In the genomic region with DNA sequence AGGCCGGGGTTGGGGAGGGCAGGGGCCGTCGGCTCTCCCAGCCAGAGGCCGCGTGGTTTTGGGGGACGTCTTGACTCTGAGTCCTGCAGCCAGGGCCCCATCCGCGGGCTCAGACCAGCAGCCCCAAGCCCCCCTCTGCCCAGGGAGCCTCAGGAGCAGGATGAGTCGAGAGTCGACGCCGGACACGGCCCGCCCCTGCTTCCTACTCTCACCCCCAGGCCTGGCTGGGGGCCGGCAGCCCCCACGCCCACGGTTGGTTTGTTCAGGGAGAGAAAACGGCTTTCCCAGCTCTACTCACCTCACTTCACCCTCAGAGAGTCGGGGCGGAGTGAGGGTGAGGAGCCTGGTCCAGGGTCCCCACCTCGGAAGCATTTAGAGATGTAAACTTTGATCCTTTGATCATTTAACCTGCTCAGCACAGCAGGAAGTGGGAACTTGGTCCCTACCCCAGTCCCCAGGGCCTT, we compare ENCODE assay signal across 10 cellular contexts. TPM values are rescaled to one million over a fixed set of nuclear protein-coding genes. Genes with fewer than 3 reads are reported as not detected.
DNase-seq lines count a peak whose midpoint lies in the region; ATAC-seq, FAIRE-seq and TF ChIP-seq lines count a peak whose summit lies in the region.
"Had no signal": no experiment of that assay in that cellular context is flagged by ENCODE, and none has a peak within 500 bp of the region (broad histone marks: within the 10 kb centered on the region; RNA-seq: fewer than 3 reads in every experiment).

No MANE protein-coding gene starts in this region.

- peaks cover 0 to 37% (median 8%) of the 10 kb centered on the region in 11 experiments; a peak in 13 of 22 replicates for H4K20me1 ChIP-seq in BLaER1 treated with 17β-estradiol and CSF1 and Interleukin-3, amounts not matched to agents 10 nM and 100 nM
- peaks cover 0 to 4% of the 10 kb centered on the region in 2 experiments for H4K20me1 ChIP-seq in H1 (replicated peaks in 1 of 2; ENCODE audit: control insufficient read depth in 1 of 2, insufficient read depth in 2 of 2, low read length in 2 of 2)

- H3K36me3 Mint-ChIP-seq in IgD-negative memory B cell: no peaks in the 10 kb centered on the region

- no peak overlapping the region for H3K18ac ChIP-seq in H1 (ENCODE audit: extremely low read depth, low read length)
- peak overlapping the region; percentile 93 for H3K18ac ChIP-seq in neuronal stem cell (ENCODE audit: low read length)

- 43% methylated on average over 13 of the region's 21 CpGs; no CpG with 5 or more reads in 1 of the 2 experiments for WGBS in H1 (ENCODE audit: extremely low coverage in 1 of 2, insufficient coverage in 1 of 2, insufficient read length in 1 of 2, insufficient replicate concordance in 2 of 2, low coverage in 1 of 2, low lambda C conversion rate in 2 of 2, missing lambda C conversion rate in 1 of 2), 2 experiments
- no CpG with 5 or more reads among the region's 21 CpGs for WGBS in neuronal stem cell (ENCODE audit: extremely low coverage in 2 of 2, insufficient read length in 2 of 2, insufficient replicate concordance in 1 of 2), 2 donors

- no peak overlapping the region for H2BK12ac ChIP-seq in H1 (ENCODE audit: low read depth, low read length)
- H2BK12ac ChIP-seq in neuronal stem cell (ENCODE audit: low read length): peak overlapping the region; percentile 58

- peak overlapping the region in 1 of 3 donors; percentile 45 for H3K27ac Mint-ChIP-seq in IgD-negative memory B cell

- peaks cover 12% of the 10 kb centered on the region; the same call in 1 of the 2 replicates for H3K23me2 ChIP-seq in H1 (ENCODE audit: low read depth, low read length)

- no peak for TF ChIP-seq POLR2A in H1 (IDR thresholded peaks at IDR 0.05; ENCODE audit: control extremely low read depth in 1 of 2, low read depth in 2 of 2, low read length in 2 of 2)

- no peak overlapping the region for H2BK120ac ChIP-seq in H1 (replicated peaks; ENCODE audit: low read depth, low read length)
- H2BK120ac ChIP-seq in neuronal stem cell (ENCODE audit: low read depth, low read length): peak overlapping the region; percentile 81

- peaks cover 40 to 55% (median 47%) of the 10 kb centered on the region in 11 experiments for H3K27me3 ChIP-seq in BLaER1 treated with 17β-estradiol and CSF1 and Interleukin-3, amounts not matched to agents 10 nM and 100 nM
- H3K27me3 ChIP-seq in H1 (replicated peaks in 1 of 4; ENCODE audit: control insufficient read depth in 3 of 4, extremely low read depth in 1 of 4, insufficient read depth in 3 of 4, low read length in 3 of 4) (peaks cover 0 to 25% (median 18%) of the 10 kb centered on the region in 4 experiments; a peak in 5 of 7 replicates), neuronal stem cell (ENCODE audit: control insufficient read depth in 3 of 3, insufficient read depth in 3 of 3, low read depth in 1 of 3, low read length in 3 of 3) (peaks cover 7 to 24% (median 10%) of the 10 kb centered on the region in 3 experiments)

- H2AK5ac ChIP-seq in H1 (ENCODE audit: low read depth, low read length) (no peak overlapping the region), neuronal stem cell (ENCODE audit: low read depth, low read length) (peak overlapping the region; percentile 70)

- H3K4ac ChIP-seq in H1 (replicated peaks; ENCODE audit: insufficient read length, low read depth, low read length) (no peak overlapping the region), neuronal stem cell (ENCODE audit: low read length) (no peak overlapping the region)

- H3K56ac ChIP-seq in H1 (replicated peaks; ENCODE audit: insufficient read length, low read depth, low read length): no peak overlapping the region

- H4K91ac ChIP-seq in H1 (replicated peaks; ENCODE audit: insufficient read length, low read length) (no peak overlapping the region), neuronal stem cell (ENCODE audit: low read depth, low read length, poor library complexity) (peak overlapping the region; percentile 30)

- H3K9me3 Mint-ChIP-seq in IgD-negative memory B cell: no peaks in the 10 kb centered on the region

- H3K79me1 ChIP-seq in H1 (ENCODE audit: low read depth, low read length): no peaks in the 10 kb centered on the region
- H3K79me1 ChIP-seq in neuronal stem cell (ENCODE audit: low read depth, low read length): no peaks in the 10 kb centered on the region

- H3K4me3 Mint-ChIP-seq in IgD-negative memory B cell: peak overlapping the region in 3 of 4 donors; percentile 70 to 86 (median 81)

- no peaks in the 10 kb centered on the region for H3K9me3 ChIP-seq in BLaER1 treated with 17β-estradiol and CSF1 and Interleukin-3, amounts not matched to agents 10 nM and 100 nM (replicated peaks in 1 of 11)
- H3K9me3 ChIP-seq in H1 (ENCODE audit: insufficient read depth in 2 of 2, low read depth in 1 of 2, low read length in 1 of 2): no peaks in the 10 kb centered on the region
- peaks cover 0 to 2% of the 10 kb centered on the region in 2 donors for H3K9me3 ChIP-seq in neuronal stem cell (replicated peaks in 1 of 2; ENCODE audit: control insufficient read depth in 2 of 2, insufficient read depth in 1 of 2, low read depth in 1 of 2, low read length in 2 of 2)

- POLR2A ChIA-PET in H1 (lab: Charles Lee; ENCODE audit: partially characterized antibody): no interaction called here

- no peak overlapping the region for H2BK5ac ChIP-seq in H1 (ENCODE audit: low read depth, low read length)
- H2BK5ac ChIP-seq in neuronal stem cell (ENCODE audit: low read length): no peak overlapping the region

- FAIRE-seq in H1 (lab: Jason Lieb, UNC): no peak

- H4K5ac ChIP-seq in H1 (ENCODE audit: insufficient read length, low read depth, low read length): no peak overlapping the region

- CTCF ChIA-PET in H1 (lab: Charles Lee; ENCODE audit: partially characterized antibody): interaction anchor here (0.9 to 1.0 kb wide), 2 partner anchors 10 to 11 kb away, joined by 3 to 4 read pairs; no protein-coding TSS in a partner anchor

- H3K4me1 ChIP-seq in BLaER1 treated with 17β-estradiol and CSF1 and Interleukin-3, amounts not matched to agents 10 nM and 100 nM: peaks cover 12 to 23% (median 19%) of the 10 kb centered on the region in 10 experiments; a peak in 19 of 20 replicates
- H3K4me1 ChIP-seq in H1 (replicated peaks in 1 of 4; ENCODE audit: control insufficient read depth in 3 of 4, insufficient read depth in 4 of 4, low read length in 3 of 4) (peaks cover 0 to 4% (median 1%) of the 10 kb centered on the region in 4 experiments; a peak in 3 of 7 replicates), neuronal stem cell (ENCODE audit: control insufficient read depth in 2 of 2, insufficient read depth in 1 of 2, low read depth in 1 of 2, low read length in 2 of 2) (peaks cover 2 to 4% of the 10 kb centered on the region in 2 donors)

- H3K14ac ChIP-seq in H1 (ENCODE audit: insufficient read length): no peak overlapping the region
- H3K14ac ChIP-seq in neuronal stem cell (ENCODE audit: low read length): no peak overlapping the region

- DNase-seq in H1 (ENCODE audit: low read depth in 1 of 2, low spot score in 2 of 2) (no peak), neuronal stem cell (ENCODE audit: low spot score) (no peak), SHP77 treated with DMSO at 0.1 percent for 48 hours (lab: John Stamatoyannopoulos, UW) (no peak)
- DNase-seq: central memory CD4-positive, alpha-beta T cell; EL had no signal

- no peaks in the 10 kb centered on the region for H3K79me2 ChIP-seq in H1 (ENCODE audit: control insufficient read depth in 1 of 2, insufficient read depth in 2 of 2, low read length in 2 of 2)

- ATAC-seq in HG03095 (IDR thresholded peaks at IDR 0.05; ENCODE audit: unreplicated experiment): no peak
- no peak for ATAC-seq in GM19397 (IDR thresholded peaks at IDR 0.05; ENCODE audit: unreplicated experiment)
- no peak for ATAC-seq in GM21528 (IDR thresholded peaks at IDR 0.05; ENCODE audit: low FRiP score, unreplicated experiment)

- H3K4me2 ChIP-seq in BLaER1 treated with 17β-estradiol and CSF1 and Interleukin-3, amounts not matched to agents 10 nM and 100 nM: peak overlapping the region; percentile 71 to 91 (median 83)
- H3K4me2 ChIP-seq in H1 (ENCODE audit: insufficient read depth in 1 of 2, low read depth in 2 of 2, low read length in 2 of 2) (peak overlapping the region; percentile 51 to 84), neuronal stem cell (ENCODE audit: insufficient read depth, low read length, poor library complexity, severe bottlenecking) (peak overlapping the region; percentile 99)

- H2BK15ac ChIP-seq in H1 (ENCODE audit: low read length) (no peak overlapping the region), neuronal stem cell (ENCODE audit: low read length) (no peak overlapping the region)

- peaks cover 3% of the 10 kb centered on the region for H3K27me3 Mint-ChIP-seq in IgD-negative memory B cell

- peaks cover 2 to 10% (median 5%) of the 10 kb centered on the region in 3 donors for H3K4me1 Mint-ChIP-seq in IgD-negative memory B cell

- H3K23ac ChIP-seq in H1 (ENCODE audit: insufficient read length) (no peak overlapping the region), neuronal stem cell (ENCODE audit: low read depth, low read length, poor library complexity) (peak overlapping the region; percentile 43)

- H2BK20ac ChIP-seq in H1 (ENCODE audit: low read length): no peak overlapping the region

- H3K27ac ChIP-seq in BLaER1 treated with 17β-estradiol and CSF1 and Interleukin-3, amounts not matched to agents 10 nM and 100 nM: no peak overlapping the region
- no peak overlapping the region for H3K27ac ChIP-seq in H1 (ENCODE audit: low read depth, low read length)
- H3K27ac ChIP-seq in neuronal stem cell (replicated peaks; ENCODE audit: low read length): no peak overlapping the region

- TF ChIP-seq RAD21 in H1 (IDR thresholded peaks at IDR 0.05 in 1 of 2, conservative IDR thresholded peaks at IDR 0.05 in 1 of 2; ENCODE audit: low read depth in 2 of 2, low read length in 2 of 2): no peak

- H4K8ac ChIP-seq in H1 (ENCODE audit: extremely low read depth, insufficient read depth, low read length) (peak overlapping the region; percentile 57), neuronal stem cell (ENCODE audit: low read depth, low read length) (no peak overlapping the region)

- TF ChIP-seq CTCF in H1 (IDR thresholded peaks at IDR 0.05; ENCODE audit: control extremely low read depth in 1 of 3, insufficient read depth in 1 of 3, low read depth in 1 of 3, low read length in 3 of 3): no peak

- H3K36me3 ChIP-seq in BLaER1 treated with 17β-estradiol and CSF1 and Interleukin-3, amounts not matched to agents 10 nM and 100 nM: no peaks in the 10 kb centered on the region
- H3K36me3 ChIP-seq in H1 (ENCODE audit: control insufficient read depth in 2 of 4, insufficient read depth in 4 of 4, low read length in 3 of 4) (no peaks in the 10 kb centered on the region), neuronal stem cell (replicated peaks in 1 of 2; ENCODE audit: control insufficient read depth in 2 of 2, insufficient read depth in 2 of 2, low read length in 2 of 2) (no peaks in the 10 kb centered on the region)

- H3K9ac ChIP-seq in BLaER1 treated with 17β-estradiol and CSF1 and Interleukin-3, amounts not matched to agents 10 nM and 100 nM: no peak overlapping the region
- H3K9ac ChIP-seq in H1 (replicated peaks in 1 of 4; ENCODE audit: extremely low read depth in 1 of 4, low read depth in 3 of 4, low read length in 3 of 4) (no peak overlapping the region), neuronal stem cell (ENCODE audit: low read depth, low read length, poor library complexity) (peak overlapping the region; percentile 84)

- H3K4me3 ChIP-seq in BLaER1 treated with 17β-estradiol and CSF1 and Interleukin-3, amounts not matched to agents 10 nM and 100 nM: peak overlapping the region in 9 of 10 experiments; percentile 37 to 65 (median 54); a peak in 14 of 20 replicates
- H3K4me3 ChIP-seq in H1 (ENCODE audit: extremely low read depth in 1 of 4, insufficient read depth in 2 of 4, low read depth in 3 of 4, low read length in 4 of 4) (peak overlapping the region; percentile 53 to 73 (median 57)), neuronal stem cell (ENCODE audit: low read length in 2 of 2) (peak overlapping the region in 1 of 2 donors; percentile 91)

- H2AFZ ChIP-seq in H1 (ENCODE audit: low read length) (no peak overlapping the region), neuronal stem cell (ENCODE audit: low read length) (peak overlapping the region; percentile 29)

- TF ChIP-seq EP300 in H1 (IDR thresholded peaks at IDR 0.05; ENCODE audit: borderline replicate concordance in 1 of 2, low read depth in 2 of 2, low read length in 2 of 2): no peak

RNA-seq across cellular contexts. Expression of a gene that starts 6.9 kb away (rescaled TPM):
- polyA plus RNA-seq in IgD-negative memory B cell (not detected), H1 (2011; rRNA removed) (1.8 and 2.8 TPM in 2 replicates)
- 1.6 and 2.1 TPM in 2 replicates for total RNA-seq in H1 (2021; fragmentation: NEBNext Ultra II Directional; extraction: Animal tissue kit (Norgen Biotek cat#: 25700))
- 2.0 TPM for polyA plus RNA-seq in H1 (2011; cell fraction: cytosol; rRNA removed)
- polyA plus RNA-seq in H1 (2011; cell fraction: nucleus; rRNA removed): 7.3 TPM
- polyA plus RNA-seq in H1 (2012, experiment 1 of 2): 1.2 to 1.9 TPM (median 1.4 TPM) in 4 replicates
- 0.79 TPM for polyA plus RNA-seq in H1 (2012, experiment 2 of 2)
- 2.3 TPM for polyA plus RNA-seq in H1 (2013, experiment 1 of 2)
- polyA plus RNA-seq in H1 (2013, experiment 2 of 2): 2.0 TPM
- 0.13 and 0.24 TPM in 2 replicates for polyA minus RNA-seq in H1 (2011; rRNA and poly(A)+ RNA removed)
- 3.4 TPM for polyA minus RNA-seq in H1 (2011; cell fraction: cytosol; rRNA and poly(A)+ RNA removed)
- 3.2 TPM for polyA minus RNA-seq in H1 (2011; cell fraction: nucleus; rRNA and poly(A)+ RNA removed)
- polyA plus RNA-seq in neuronal stem cell (2013, experiment 1 of 2): 2.1 TPM
- 2.9 TPM for polyA plus RNA-seq in neuronal stem cell (2013, experiment 2 of 2)
